Comparison of ENCODE assay signal across 21 cellular contexts in the genomic region with DNA sequence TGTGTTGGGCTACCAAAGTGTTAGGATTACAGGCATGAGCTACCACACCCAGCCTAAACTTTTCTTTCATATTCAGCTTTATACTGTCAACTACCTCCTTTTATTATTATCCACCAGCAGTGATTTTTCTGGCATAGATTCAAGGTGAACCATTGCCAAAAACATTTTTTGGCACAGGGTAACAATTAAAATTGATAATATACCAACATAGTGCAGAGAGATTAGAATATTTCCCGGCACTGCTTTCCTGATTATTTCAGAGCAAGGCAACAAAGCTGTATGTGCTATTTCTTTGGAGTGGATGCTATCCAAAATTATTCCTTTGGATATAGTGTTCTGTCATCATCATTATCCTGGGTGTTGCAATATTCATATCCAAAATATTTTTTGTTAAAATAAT.
"Had no signal": no experiment of that assay in that cellular context is flagged by ENCODE, and none has a peak within 500 bp of the region (broad histone marks: within the 10 kb centered on the region; RNA-seq: fewer than 3 reads in every experiment).

No MANE protein-coding gene starts in this region.

- H3K9me3 Mint-ChIP-seq: central memory CD8-positive, alpha-beta T cell; endodermal cell had no signal

- H3K79me2 ChIP-seq: hepatocyte had no signal

- H3K9me3 ChIP-seq: colonic mucosa, lower lobe of right lung, right atrium auricular region, tibial artery had no signal

- H3K27ac ChIP-seq: brain microvascular endothelial cell, colonic mucosa, epithelial cell of prostate, foreskin keratinocyte, hepatocyte, lower lobe of right lung, right atrium auricular region, tibial artery had no signal

- H3K4me1 Mint-ChIP-seq: activated CD4-positive, alpha-beta T cell treated with anti-CD3 and anti-CD28 coated beads, Interleukin-2, amount 10 ng/mL, durations not matched to agents 7 days and 5 days; central memory CD8-positive, alpha-beta T cell had no signal

- H3K27me3 ChIP-seq: brain microvascular endothelial cell, colonic mucosa, foreskin keratinocyte, hepatocyte, right atrium auricular region, tibial artery had no signal

- H3K4me3 ChIP-seq: colonic mucosa, hepatocyte, lower lobe of right lung, right atrium auricular region, tibial artery had no signal

- H3K27ac Mint-ChIP-seq: activated CD4-positive, alpha-beta T cell treated with anti-CD3 and anti-CD28 coated beads, Interleukin-2, amount 10 ng/mL, durations not matched to agents 7 days and 5 days; activated CD8-positive, alpha-beta T cell treated with anti-CD3 and anti-CD28 coated beads, Interleukin-2, amount 10 ng/mL, durations not matched to agents 7 days and 5 days; endodermal cell; progenitor cell of endocrine pancreas had no signal

- H3K4me1 ChIP-seq: colonic mucosa, foreskin keratinocyte, right atrium auricular region had no signal

- H3K4me3 Mint-ChIP-seq: activated CD4-positive, alpha-beta T cell treated with anti-CD3 and anti-CD28 coated beads, Interleukin-2, amount 10 ng/mL, durations not matched to agents 7 days and 5 days; activated CD8-positive, alpha-beta T cell treated with anti-CD3 and anti-CD28 coated beads, Interleukin-2, amount 10 ng/mL, durations not matched to agents 7 days and 5 days; activated T-cell treated with anti-CD3 and anti-CD28 coated beads, Interleukin-2, amount 50 U/mL, for 4 hours; central memory CD8-positive, alpha-beta T cell; endodermal cell; neural crest cell had no signal

- H3K36me3 ChIP-seq: brain microvascular endothelial cell, colonic mucosa, lower lobe of right lung, right atrium auricular region, tibial artery had no signal

- DNase-seq: activated CD4-positive, alpha-beta T cell treated with anti-CD3 and anti-CD28 coated beads, Interleukin-2, amount 10 ng/mL, durations not matched to agents 7 days and 5 days; activated CD8-positive, alpha-beta T cell treated with anti-CD3 and anti-CD28 coated beads, Interleukin-2, amount 10 ng/mL, durations not matched to agents 7 days and 5 days; activated effector memory CD4-positive, alpha-beta T cell treated with Interleukin-2 at 50 U/mL for 16 hours; activated naive CD4-positive, alpha-beta T cell treated with anti-CD3 and anti-CD28 coated beads, Interleukin-2, amount 50 U/mL, for 16 hours; activated T-cell treated with anti-CD3 and anti-CD28 coated beads, Interleukin-2, amount 50 U/mL, for 4 hours; aorta; brain microvascular endothelial cell; colonic mucosa; endodermal cell; foreskin keratinocyte; lower lobe of right lung; midbrain; stimulated activated CD4-positive, alpha-beta T cell treated with anti-CD3 and anti-CD28 coated beads, Interleukin-2, amount 100 ng/mL, for 24 hours; stimulated activated naive CD8-positive, alpha-beta T cell treated with anti-CD3 and anti-CD28 coated beads, Interleukin-15, Interleukin-2, amounts not matched to agents 100 U/mL and 50 U/mL, for 24 hours; tibial artery had no signal

- ATAC-seq: activated CD8-positive, alpha-beta T cell treated with anti-CD3 and anti-CD28 coated beads, Interleukin-2, amount 10 ng/mL, durations not matched to agents 7 days and 5 days; activated T-cell treated with anti-CD3 and anti-CD28 coated beads, Interleukin-2, amount 50 U/mL, for 4 hours; foreskin keratinocyte; lower lobe of right lung; stimulated activated naive CD8-positive, alpha-beta T cell treated with anti-CD3 and anti-CD28 coated beads, Interleukin-15, Interleukin-2, amounts not matched to agents 100 U/mL and 50 U/mL, for 24 hours had no signal

- H3K27me3 Mint-ChIP-seq: activated CD4-positive, alpha-beta T cell treated with anti-CD3 and anti-CD28 coated beads, Interleukin-2, amount 10 ng/mL, durations not matched to agents 7 days and 5 days; central memory CD8-positive, alpha-beta T cell had no signal
